In genomic region chr7:67346126-67346525, GRCh38 we compare ENCODE assay signal across 17 cellular contexts.
DNase-seq lines count a peak whose midpoint lies in the region; TF ChIP-seq lines count a peak whose summit lies in the region.
"Had no signal": no experiment of that assay in that cellular context is flagged by ENCODE, and none has a peak within 500 bp of the region (broad histone marks: within the 10 kb centered on the region; RNA-seq: fewer than 3 reads in every experiment).

No MANE protein-coding gene starts in this region.

- H2BK15ac ChIP-seq in mesendoderm (replicated peaks; ENCODE audit: low read depth) = no peak overlapping the region

- H3K4me3 ChIP-seq in mesendoderm (ENCODE audit: low read length) = no peak overlapping the region
- no peak overlapping the region for H3K4me3 ChIP-seq in sigmoid colon
- H3K4me3 ChIP-seq: A549 had no signal

- H4K8ac ChIP-seq in mesendoderm (ENCODE audit: low read depth, low read length) = no peak overlapping the region

- no peaks in the 10 kb centered on the region for H3K79me2 ChIP-seq in mesendoderm (ENCODE audit: control insufficient read depth, insufficient read depth, low read length)

- no peak overlapping the region for H3K56ac ChIP-seq in mesendoderm (ENCODE audit: low read length)

- H3K27ac ChIP-seq in mesendoderm (ENCODE audit: low read depth, low read length) = no peak overlapping the region
- no peak overlapping the region for H3K27ac ChIP-seq in sigmoid colon
- H3K27ac ChIP-seq: 22Rv1, A549, C4-2B had no signal

- no peak overlapping the region for H2AK5ac ChIP-seq in mesendoderm (ENCODE audit: low read length)

- TF ChIP-seq CTCF in sigmoid colon (IDR thresholded peaks at IDR 0.05) = no peak

- no peaks in the 10 kb centered on the region for H3K9me3 Mint-ChIP-seq in activated CD4-positive, alpha-beta T cell treated with anti-CD3 and anti-CD28 coated beads, Interleukin-2, amount 10 ng/mL, durations not matched to agents 24 days and 14 days
- H3K9me3 Mint-ChIP-seq: CD4-positive, alpha-beta T cell had no signal

- whole genome bisulfite sequencing in mesendoderm (ENCODE audit: extremely low coverage, insufficient coverage, low lambda C conversion rate) = no CpG with 5 or more reads among the region's 4 CpGs
- 78 to 84% methylated on average over 4 of the region's 4 CpGs for WGBS in sigmoid colon, 2 donors

- peaks cover 7% of the 10 kb centered on the region for H3K36me3 Mint-ChIP-seq in activated CD4-positive, alpha-beta T cell treated with anti-CD3 and anti-CD28 coated beads, Interleukin-2, amount 10 ng/mL, durations not matched to agents 24 days and 14 days (ENCODE audit: low read depth)

- H3K4me1 Mint-ChIP-seq in activated CD4-positive, alpha-beta T cell treated with anti-CD3 and anti-CD28 coated beads, Interleukin-2, amount 10 ng/mL, durations not matched to agents 24 days and 14 days = no peaks in the 10 kb centered on the region

- no peak for TF ChIP-seq POLR2A in sigmoid colon (IDR thresholded peaks at IDR 0.05)

- H3K4me3 Mint-ChIP-seq in activated CD4-positive, alpha-beta T cell treated with anti-CD3 and anti-CD28 coated beads, Interleukin-2, amount 10 ng/mL, durations not matched to agents 24 days and 14 days = no peak overlapping the region
- H3K4me3 Mint-ChIP-seq: CD4-positive, alpha-beta T cell; H9 had no signal

- no peaks in the 10 kb centered on the region for H3K9me3 ChIP-seq in sigmoid colon

- no peak overlapping the region for H3K4ac ChIP-seq in mesendoderm (ENCODE audit: low read depth, low read length)

- H3K27me3 Mint-ChIP-seq in activated CD4-positive, alpha-beta T cell treated with anti-CD3 and anti-CD28 coated beads, Interleukin-2, amount 10 ng/mL, durations not matched to agents 24 days and 14 days = no peaks in the 10 kb centered on the region
- H3K27me3 Mint-ChIP-seq: CD4-positive, alpha-beta T cell had no signal

- no peaks in the 10 kb centered on the region for H3K36me3 ChIP-seq in mesendoderm (ENCODE audit: control insufficient read depth, insufficient read depth, low read length)
- H3K36me3 ChIP-seq in sigmoid colon = peaks cover 0 to 8% (median 6%) of the 10 kb centered on the region in 4 donors

- no peak overlapping the region for H4K5ac ChIP-seq in mesendoderm (ENCODE audit: low read length)

- no peak overlapping the region for H3K9ac ChIP-seq in mesendoderm (ENCODE audit: low read length)

- H3K18ac ChIP-seq in mesendoderm (ENCODE audit: low read length) = no peak overlapping the region

- no peak overlapping the region for H2BK5ac ChIP-seq in mesendoderm (ENCODE audit: low read length)

- no peak overlapping the region for H3K23ac ChIP-seq in mesendoderm (ENCODE audit: low read length)

- H3K4me2 ChIP-seq in mesendoderm (ENCODE audit: low read length) = no peak overlapping the region
- H3K4me2 ChIP-seq: A549 had no signal

- TF ChIP-seq EP300 in sigmoid colon (IDR thresholded peaks at IDR 0.05) = no peak

- H2BK120ac ChIP-seq in mesendoderm (ENCODE audit: low read depth, low read length) = no peak overlapping the region

- no peak overlapping the region for H3K27ac Mint-ChIP-seq in activated CD4-positive, alpha-beta T cell treated with anti-CD3 and anti-CD28 coated beads, Interleukin-2, amount 10 ng/mL, durations not matched to agents 24 days and 14 days
- H3K27ac Mint-ChIP-seq: CD4-positive, alpha-beta T cell had no signal

- H3K79me1 ChIP-seq in mesendoderm (ENCODE audit: low read length) = no peaks in the 10 kb centered on the region

- H3K4me1 ChIP-seq in mesendoderm (ENCODE audit: control insufficient read depth, low read depth, low read length) = no peaks in the 10 kb centered on the region
- H3K4me1 ChIP-seq in sigmoid colon = no peaks in the 10 kb centered on the region
- H3K4me1 ChIP-seq: A549, Caco-2 had no signal

- H3K27me3 ChIP-seq in mesendoderm (ENCODE audit: insufficient read depth, low read length, poor library complexity) = no peaks in the 10 kb centered on the region
- H3K27me3 ChIP-seq in sigmoid colon = no peaks in the 10 kb centered on the region

- intact Hi-C loops in activated CD4-positive, alpha-beta T cell treated with anti-CD3 and anti-CD28 coated beads, Interleukin-2, amount 10 ng/mL, durations not matched to agents 24 days and 14 days (cut with micrococcal nuclease) = no loop called here
- intact Hi-C loops in sigmoid colon (cut with DNase I) = no loop called here

- peak; percentile 53 for DNase-seq in activated CD4-positive, alpha-beta T cell treated with anti-CD3 and anti-CD28 coated beads, Interleukin-2, amount 10 ng/mL, durations not matched to agents 24 days and 14 days
- no peak for DNase-seq in activated CD4-positive, alpha-beta T cell treated with anti-CD3 and anti-CD28 coated beads for 48 hours
- DNase-seq in mesendoderm = peak; percentile 45
- DNase-seq in sigmoid colon = peak; percentile 4
- peak; percentile 17 for DNase-seq in ureter (ENCODE audit: low spot score)
- DNase-seq in EL = no peak
- DNase-seq in NCI-H2227 (lab: John Stamatoyannopoulos, UW; ENCODE audit: unreplicated experiment) = no peak
- DNase-seq in activated naive CD4-positive, alpha-beta T cell (lab: John Stamatoyannopoulos, UW) = no peak
- DNase-seq: AML-193; Caco-2; CD4-positive, alpha-beta T cell; GDM1; GOT3; H9 had no signal

Comparison
In these comparisons a context has a peak if more than half of its experiments do, and no peak if none do; other contexts are left out.
1. DNase-seq: peak in activated CD4-positive, alpha-beta T cell treated with anti-CD3 and anti-CD28 coated beads, Interleukin-2, amount 10 ng/mL, durations not matched to agents 24 days and 14 days (single experiment), mesendoderm (single experiment), sigmoid colon (single experiment) and ureter (single experiment); none in activated CD4-positive, alpha-beta T cell treated with anti-CD3 and anti-CD28 coated beads for 48 hours (single experiment), EL (single experiment), NCI-H2227 (single experiment) and activated naive CD4-positive, alpha-beta T cell (0 of 4).